ENCODE assay signal across 1 cellular context in the genomic region with DNA sequence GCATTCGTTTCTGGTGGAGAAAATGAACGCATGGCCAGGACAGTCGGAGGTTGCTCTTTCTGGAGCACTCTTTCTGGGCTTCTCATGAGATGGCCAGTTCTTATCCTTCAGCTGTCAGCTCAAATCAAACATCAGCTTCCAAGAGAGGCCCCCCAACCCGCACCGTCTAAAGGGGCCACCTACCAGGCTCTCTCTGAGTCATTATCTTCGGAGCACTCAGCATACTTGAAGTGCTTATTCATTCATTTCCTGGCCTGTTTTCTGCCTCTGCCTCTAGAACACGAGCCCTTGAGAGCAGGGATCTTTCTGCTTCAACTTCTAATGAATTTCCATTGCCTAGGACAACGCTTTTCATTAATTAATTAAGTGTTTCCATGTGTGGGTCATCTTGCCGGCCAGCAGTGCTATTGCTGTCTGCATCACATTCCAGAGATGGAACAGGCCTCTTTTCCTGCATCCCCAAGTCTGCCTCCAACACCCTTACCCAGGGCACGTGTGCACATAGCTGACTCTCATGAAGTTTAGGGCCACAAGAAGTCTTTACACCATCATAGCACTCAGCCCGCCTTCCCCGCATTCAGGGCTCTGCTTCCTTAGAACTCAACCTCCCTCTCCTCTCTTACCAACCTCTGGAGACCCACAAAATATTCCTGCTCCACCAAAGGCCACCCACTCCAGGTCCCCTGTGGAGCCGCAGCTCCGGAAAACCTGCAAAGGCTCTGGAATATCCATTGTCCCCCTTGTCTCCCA.
TF ChIP-seq lines count a peak whose summit lies in the region.

No MANE protein-coding gene starts in this region.

TF ChIP-seq in IMR-90, 13 proteins besides CTCF, POLR2A, EP300 and RAD21:
- TF ChIP-seq MAFK (IDR thresholded peaks at IDR 0.05; ENCODE audit: low read depth, low read length) (peak; percentile 59; the same call in 1 of the 2 replicates), NFE2L2 (IDR thresholded peaks at IDR 0.05; ENCODE audit: low read depth, low read length) (peak; percentile 49; the same call in 1 of the 2 replicates), RCOR1 (IDR thresholded peaks at IDR 0.05; ENCODE audit: insufficient replicate concordance, low read length) (peak; percentile 10), CEBPB (IDR thresholded peaks at IDR 0.05; ENCODE audit: low read depth, low read length) (no peak), SMC3 (IDR thresholded peaks at IDR 0.05; ENCODE audit: low read depth, low read length) (0 out of 2 replicates have a peak, but pooled peaks have one; percentile 13), BHLHE40 (IDR thresholded peaks at IDR 0.05; ENCODE audit: low read depth, low read length) (0 out of 2 replicates have a peak, but pooled peaks have one; percentile 75), CHD1 (IDR thresholded peaks at IDR 0.05; ENCODE audit: low read depth, low read length) (peak; percentile 46; the same call in 1 of the 2 replicates), RFX5 (IDR thresholded peaks at IDR 0.05; ENCODE audit: low read depth, low read length) (no peak), MAZ (IDR thresholded peaks at IDR 0.05; ENCODE audit: borderline replicate concordance, low read depth, low read length) (peak; percentile 71; the same call in 1 of the 2 replicates), FOS (IDR thresholded peaks at IDR 0.05; ENCODE audit: low read depth, low read length) (peak; percentile 92), MXI1 (IDR thresholded peaks at IDR 0.05; ENCODE audit: borderline replicate concordance, low read depth, low read length) (0 out of 2 replicates have a peak, but pooled peaks have one; percentile 52)
- TF ChIP-seq, protein P1, sequence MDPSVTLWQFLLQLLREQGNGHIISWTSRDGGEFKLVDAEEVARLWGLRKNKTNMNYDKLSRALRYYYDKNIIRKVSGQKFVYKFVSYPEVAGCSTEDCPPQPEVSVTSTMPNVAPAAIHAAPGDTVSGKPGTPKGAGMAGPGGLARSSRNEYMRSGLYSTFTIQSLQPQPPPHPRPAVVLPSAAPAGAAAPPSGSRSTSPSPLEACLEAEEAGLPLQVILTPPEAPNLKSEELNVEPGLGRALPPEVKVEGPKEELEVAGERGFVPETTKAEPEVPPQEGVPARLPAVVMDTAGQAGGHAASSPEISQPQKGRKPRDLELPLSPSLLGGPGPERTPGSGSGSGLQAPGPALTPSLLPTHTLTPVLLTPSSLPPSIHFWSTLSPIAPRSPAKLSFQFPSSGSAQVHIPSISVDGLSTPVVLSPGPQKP (IDR thresholded peaks at IDR 0.05; ENCODE audit: borderline replicate concordance, low read depth, low read length): no peak
- TF ChIP-seq, protein P2, sequence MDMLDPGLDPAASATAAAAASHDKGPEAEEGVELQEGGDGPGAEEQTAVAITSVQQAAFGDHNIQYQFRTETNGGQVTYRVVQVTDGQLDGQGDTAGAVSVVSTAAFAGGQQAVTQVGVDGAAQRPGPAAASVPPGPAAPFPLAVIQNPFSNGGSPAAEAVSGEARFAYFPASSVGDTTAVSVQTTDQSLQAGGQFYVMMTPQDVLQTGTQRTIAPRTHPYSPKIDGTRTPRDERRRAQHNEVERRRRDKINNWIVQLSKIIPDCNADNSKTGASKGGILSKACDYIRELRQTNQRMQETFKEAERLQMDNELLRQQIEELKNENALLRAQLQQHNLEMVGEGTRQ (IDR thresholded peaks at IDR 0.05; ENCODE audit: low read depth, low read length): peak; percentile 69
